Comparison of ENCODE assay signal across 17 cellular contexts in genomic region chr6:165842291-165842936, GRCh38.
"Had no signal": no experiment of that assay in that cellular context is flagged by ENCODE, and none has a peak within 500 bp of the region (broad histone marks: within the 10 kb centered on the region; RNA-seq: fewer than 3 reads in every experiment).

No MANE protein-coding gene starts in this region.

- DNase-seq: activated CD4-positive, alpha-beta T cell treated with anti-CD3 and anti-CD28 coated beads, Interleukin-2, amount 10 ng/mL, durations not matched to agents 24 days and 14 days; activated CD8-positive, alpha-beta T cell treated with anti-CD3 and anti-CD28 coated beads, Interleukin-2, amount 10 ng/mL, durations not matched to agents 7 days and 5 days; activated naive CD4-positive, alpha-beta T cell treated with anti-CD3 and anti-CD28 coated beads, Interleukin-2, amount 10 ng/mL, durations not matched to agents 7 days and 5 days; activated naive CD8-positive, alpha-beta T cell treated with anti-CD3 and anti-CD28 coated beads, Interleukin-2, amount 50 U/mL, for 24 hours; activated T-cell treated with anti-CD3 and anti-CD28 coated beads, Interleukin-2, amount 50 U/mL, for 24 hours; anterior cingulate cortex; effector memory CD8-positive, alpha-beta T cell; foreskin fibroblast; left ventricle myocardium inferior; naive B cell; spleen; stimulated activated CD4-positive, alpha-beta T cell treated with anti-CD3 and anti-CD28 coated beads, Interleukin-1b, Interleukin-23, amount 100 ng/mL, for 48 hours; stimulated activated CD8-positive, alpha-beta memory T cell treated with anti-CD3 and anti-CD28 coated beads, Interleukin-4, amount 100 ng/mL, for 48 hours; stimulated activated naive CD4-positive, alpha-beta T cell treated with Interleukin-2 at 50 U/mL for 16 hours; tibial artery had no signal

- H3K9me3 ChIP-seq: left ventricle myocardium inferior, neutrophil, spleen, tibial artery had no signal

- H3K27ac ChIP-seq: left ventricle myocardium inferior, neutrophil, parathyroid adenoma, spleen, tibial artery had no signal

- H3K36me3 ChIP-seq: left ventricle myocardium inferior, neutrophil, spleen, tibial artery had no signal

- H3K4me3 ChIP-seq: left ventricle myocardium inferior, spleen, tibial artery had no signal

- ATAC-seq: activated CD8-positive, alpha-beta T cell treated with anti-CD3 and anti-CD28 coated beads, Interleukin-2, amount 10 ng/mL, durations not matched to agents 7 days and 5 days; activated naive CD8-positive, alpha-beta T cell treated with anti-CD3 and anti-CD28 coated beads, Interleukin-2, amount 50 U/mL, for 24 hours; effector memory CD8-positive, alpha-beta T cell had no signal

- H3K9ac ChIP-seq: parathyroid adenoma had no signal

- H3K4me1 ChIP-seq: parathyroid adenoma, spleen had no signal

- H2AFZ ChIP-seq: parathyroid adenoma had no signal
